Comparison of ENCODE assay signal across 1 cellular context in the genomic region with DNA sequence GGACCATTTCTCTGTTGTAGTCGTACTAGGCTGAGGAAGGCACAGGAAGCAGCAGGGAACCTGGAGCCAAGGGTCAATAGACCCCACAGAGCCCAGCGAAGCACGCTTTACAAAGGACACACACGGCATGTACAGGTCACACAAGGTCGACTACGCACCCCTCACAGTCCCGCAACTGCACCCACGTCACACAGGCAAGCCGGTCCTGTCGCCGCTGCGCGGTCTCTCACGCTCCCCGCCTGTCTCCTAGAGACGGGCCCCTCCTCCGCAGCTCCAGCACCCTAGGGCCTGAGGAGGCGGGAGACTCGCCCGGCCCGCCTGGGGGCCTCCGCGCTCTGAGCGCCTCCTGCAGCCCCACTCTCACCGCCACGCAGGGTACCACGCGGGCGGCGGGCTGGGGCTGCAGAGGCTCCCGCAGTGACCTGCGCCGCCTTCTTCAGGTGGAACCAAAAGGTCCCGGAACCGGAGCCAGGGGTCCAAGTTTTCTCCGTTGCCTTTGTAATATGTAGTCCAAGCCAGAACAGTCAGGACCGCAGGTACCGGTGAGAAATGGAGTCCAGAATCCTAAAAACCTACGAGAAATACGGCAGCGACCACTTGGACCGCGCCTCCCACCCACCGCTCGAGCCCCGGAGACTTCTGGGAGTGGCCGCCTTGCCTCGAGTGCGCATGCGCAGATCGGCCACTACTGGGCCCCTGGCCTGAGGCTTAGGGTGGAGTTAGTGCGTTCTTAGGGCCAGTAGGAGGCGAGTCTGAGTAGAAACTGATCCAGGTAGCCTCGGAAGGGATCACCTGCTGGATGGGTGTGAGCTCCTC.
TF ChIP-seq lines count a peak whose summit lies in the region.

A gene (minus strand): TSS at position 651 of the 816 bp plus-strand sequence. CDS start 8,143 bp downstream, outside the sequence.

TF ChIP-seq in HEK293, 187 proteins besides CTCF, POLR2A, EP300 and RAD21 (continued from another document and continues in another):
- TF ChIP-seq, protein P1, sequence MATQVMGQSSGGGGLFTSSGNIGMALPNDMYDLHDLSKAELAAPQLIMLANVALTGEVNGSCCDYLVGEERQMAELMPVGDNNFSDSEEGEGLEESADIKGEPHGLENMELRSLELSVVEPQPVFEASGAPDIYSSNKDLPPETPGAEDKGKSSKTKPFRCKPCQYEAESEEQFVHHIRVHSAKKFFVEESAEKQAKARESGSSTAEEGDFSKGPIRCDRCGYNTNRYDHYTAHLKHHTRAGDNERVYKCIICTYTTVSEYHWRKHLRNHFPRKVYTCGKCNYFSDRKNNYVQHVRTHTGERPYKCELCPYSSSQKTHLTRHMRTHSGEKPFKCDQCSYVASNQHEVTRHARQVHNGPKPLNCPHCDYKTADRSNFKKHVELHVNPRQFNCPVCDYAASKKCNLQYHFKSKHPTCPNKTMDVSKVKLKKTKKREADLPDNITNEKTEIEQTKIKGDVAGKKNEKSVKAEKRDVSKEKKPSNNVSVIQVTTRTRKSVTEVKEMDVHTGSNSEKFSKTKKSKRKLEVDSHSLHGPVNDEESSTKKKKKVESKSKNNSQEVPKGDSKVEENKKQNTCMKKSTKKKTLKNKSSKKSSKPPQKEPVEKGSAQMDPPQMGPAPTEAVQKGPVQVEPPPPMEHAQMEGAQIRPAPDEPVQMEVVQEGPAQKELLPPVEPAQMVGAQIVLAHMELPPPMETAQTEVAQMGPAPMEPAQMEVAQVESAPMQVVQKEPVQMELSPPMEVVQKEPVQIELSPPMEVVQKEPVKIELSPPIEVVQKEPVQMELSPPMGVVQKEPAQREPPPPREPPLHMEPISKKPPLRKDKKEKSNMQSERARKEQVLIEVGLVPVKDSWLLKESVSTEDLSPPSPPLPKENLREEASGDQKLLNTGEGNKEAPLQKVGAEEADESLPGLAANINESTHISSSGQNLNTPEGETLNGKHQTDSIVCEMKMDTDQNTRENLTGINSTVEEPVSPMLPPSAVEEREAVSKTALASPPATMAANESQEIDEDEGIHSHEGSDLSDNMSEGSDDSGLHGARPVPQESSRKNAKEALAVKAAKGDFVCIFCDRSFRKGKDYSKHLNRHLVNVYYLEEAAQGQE (tag by site-specific recombination; IDR thresholded peaks at IDR 0.05) = 0 out of 2 replicates have a peak, but pooled peaks have one; percentile 3
- TF ChIP-seq ZNF350 (tag by site-specific recombination; IDR thresholded peaks at IDR 0.05) (no peak), SCRT1 (tag by site-specific recombination; IDR thresholded peaks at IDR 0.05; ENCODE audit: borderline replicate concordance) (no peak), ZNF146 (tag by site-specific recombination; IDR thresholded peaks at IDR 0.05) (no peak), ZNF175 (tag by site-specific recombination; IDR thresholded peaks at IDR 0.05) (no peak), ZFP3 (tag by site-specific recombination; IDR thresholded peaks at IDR 0.05; ENCODE audit: low read depth) (no peak), ZFHX2 (tag by site-specific recombination; conservative IDR thresholded peaks at IDR 0.05) (peak; percentile 94), ZNF48 (tag by site-specific recombination; IDR thresholded peaks at IDR 0.05) (no peak), ZNF112 (tag by site-specific recombination; IDR thresholded peaks at IDR 0.05) (no peak), ZNF341 (tag by site-specific recombination; IDR thresholded peaks at IDR 0.05; ENCODE audit: low read depth) (no peak), SCRT2 (tag by site-specific recombination; IDR thresholded peaks at IDR 0.05) (peak; percentile 74), ZFP41 (tag by site-specific recombination; IDR thresholded peaks at IDR 0.05; ENCODE audit: borderline replicate concordance) (no peak), PRDM1 (tag by site-specific recombination; IDR thresholded peaks at IDR 0.05) (no peak), TRIM28 (IDR thresholded peaks at IDR 0.05; ENCODE audit: borderline replicate concordance, low read length) (peak; percentile 35; the same call in 1 of the 2 replicates), ZNF660 (tag by site-specific recombination; IDR thresholded peaks at IDR 0.05) (peak; percentile 91), ZNF155 (tag by site-specific recombination; IDR thresholded peaks at IDR 0.05) (no peak; the same call in 1 of the 2 replicates), ZNF530 (tag by site-specific recombination; IDR thresholded peaks at IDR 0.05; ENCODE audit: low read depth) (no peak), ZNF311 (tag by site-specific recombination; IDR thresholded peaks at IDR 0.05; ENCODE audit: borderline replicate concordance) (no peak), ZNF211 (tag by site-specific recombination; IDR thresholded peaks at IDR 0.05; ENCODE audit: low read depth) (no peak), ZNF549 (tag by site-specific recombination; IDR thresholded peaks at IDR 0.05) (no peak), ZBTB7A (tag by site-specific recombination; IDR thresholded peaks at IDR 0.05; ENCODE audit: low read depth) (peak; percentile 29), MEIS1 (CRISPR knock-in tag; IDR thresholded peaks at IDR 0.05; ENCODE audit: borderline replicate concordance) (no peak), ZNF664 (tag by site-specific recombination; IDR thresholded peaks at IDR 0.05) (no peak), ZNF366 (tag by site-specific recombination; conservative IDR thresholded peaks at IDR 0.05) (no peak), KLF10 (tag by site-specific recombination; IDR thresholded peaks at IDR 0.05) (peak; percentile 65; the same call in 1 of the 2 replicates), GLI2 (tag by site-specific recombination; IDR thresholded peaks at IDR 0.05; ENCODE audit: borderline replicate concordance, low read depth) (no peak), GLIS2 (tag by site-specific recombination; IDR thresholded peaks at IDR 0.05) (peak; percentile 99), ZNF274 (IDR thresholded peaks at IDR 0.05; ENCODE audit: low read length) (no peak), ZNF274 (tag by site-specific recombination; IDR thresholded peaks at IDR 0.05; ENCODE audit: borderline replicate concordance) (no peak), HOXD13 (CRISPR knock-in tag; IDR thresholded peaks at IDR 0.05; ENCODE audit: borderline replicate concordance) (no peak), ZBTB17 (tag by site-specific recombination; IDR thresholded peaks at IDR 0.05) (peak; percentile 50)
- TF ChIP-seq, protein P2, sequence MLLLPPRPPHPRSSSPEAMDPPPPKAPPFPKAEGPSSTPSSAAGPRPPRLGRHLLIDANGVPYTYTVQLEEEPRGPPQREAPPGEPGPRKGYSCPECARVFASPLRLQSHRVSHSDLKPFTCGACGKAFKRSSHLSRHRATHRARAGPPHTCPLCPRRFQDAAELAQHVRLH (tag by site-specific recombination; IDR thresholded peaks at IDR 0.05) = peak; percentile 66
- TF ChIP-seq, protein P3, sequence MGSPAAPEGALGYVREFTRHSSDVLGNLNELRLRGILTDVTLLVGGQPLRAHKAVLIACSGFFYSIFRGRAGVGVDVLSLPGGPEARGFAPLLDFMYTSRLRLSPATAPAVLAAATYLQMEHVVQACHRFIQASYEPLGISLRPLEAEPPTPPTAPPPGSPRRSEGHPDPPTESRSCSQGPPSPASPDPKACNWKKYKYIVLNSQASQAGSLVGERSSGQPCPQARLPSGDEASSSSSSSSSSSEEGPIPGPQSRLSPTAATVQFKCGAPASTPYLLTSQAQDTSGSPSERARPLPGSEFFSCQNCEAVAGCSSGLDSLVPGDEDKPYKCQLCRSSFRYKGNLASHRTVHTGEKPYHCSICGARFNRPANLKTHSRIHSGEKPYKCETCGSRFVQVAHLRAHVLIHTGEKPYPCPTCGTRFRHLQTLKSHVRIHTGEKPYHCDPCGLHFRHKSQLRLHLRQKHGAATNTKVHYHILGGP (tag by site-specific recombination; IDR thresholded peaks at IDR 0.05) = no peak
- TF ChIP-seq, protein P4, sequence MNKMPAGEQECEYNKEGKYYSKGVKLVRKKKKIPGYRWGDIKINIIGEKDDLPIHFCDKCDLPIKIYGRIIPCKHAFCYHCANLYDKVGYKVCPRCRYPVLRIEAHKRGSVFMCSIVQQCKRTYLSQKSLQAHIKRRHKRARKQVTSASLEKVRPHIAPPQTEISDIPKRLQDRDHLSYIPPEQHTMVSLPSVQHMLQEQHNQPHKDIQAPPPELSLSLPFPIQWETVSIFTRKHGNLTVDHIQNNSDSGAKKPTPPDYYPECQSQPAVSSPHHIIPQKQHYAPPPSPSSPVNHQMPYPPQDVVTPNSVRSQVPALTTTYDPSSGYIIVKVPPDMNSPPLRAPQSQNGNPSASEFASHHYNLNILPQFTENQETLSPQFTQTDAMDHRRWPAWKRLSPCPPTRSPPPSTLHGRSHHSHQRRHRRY (tag by site-specific recombination; IDR thresholded peaks at IDR 0.05) = no peak
- TF ChIP-seq, protein P5, sequence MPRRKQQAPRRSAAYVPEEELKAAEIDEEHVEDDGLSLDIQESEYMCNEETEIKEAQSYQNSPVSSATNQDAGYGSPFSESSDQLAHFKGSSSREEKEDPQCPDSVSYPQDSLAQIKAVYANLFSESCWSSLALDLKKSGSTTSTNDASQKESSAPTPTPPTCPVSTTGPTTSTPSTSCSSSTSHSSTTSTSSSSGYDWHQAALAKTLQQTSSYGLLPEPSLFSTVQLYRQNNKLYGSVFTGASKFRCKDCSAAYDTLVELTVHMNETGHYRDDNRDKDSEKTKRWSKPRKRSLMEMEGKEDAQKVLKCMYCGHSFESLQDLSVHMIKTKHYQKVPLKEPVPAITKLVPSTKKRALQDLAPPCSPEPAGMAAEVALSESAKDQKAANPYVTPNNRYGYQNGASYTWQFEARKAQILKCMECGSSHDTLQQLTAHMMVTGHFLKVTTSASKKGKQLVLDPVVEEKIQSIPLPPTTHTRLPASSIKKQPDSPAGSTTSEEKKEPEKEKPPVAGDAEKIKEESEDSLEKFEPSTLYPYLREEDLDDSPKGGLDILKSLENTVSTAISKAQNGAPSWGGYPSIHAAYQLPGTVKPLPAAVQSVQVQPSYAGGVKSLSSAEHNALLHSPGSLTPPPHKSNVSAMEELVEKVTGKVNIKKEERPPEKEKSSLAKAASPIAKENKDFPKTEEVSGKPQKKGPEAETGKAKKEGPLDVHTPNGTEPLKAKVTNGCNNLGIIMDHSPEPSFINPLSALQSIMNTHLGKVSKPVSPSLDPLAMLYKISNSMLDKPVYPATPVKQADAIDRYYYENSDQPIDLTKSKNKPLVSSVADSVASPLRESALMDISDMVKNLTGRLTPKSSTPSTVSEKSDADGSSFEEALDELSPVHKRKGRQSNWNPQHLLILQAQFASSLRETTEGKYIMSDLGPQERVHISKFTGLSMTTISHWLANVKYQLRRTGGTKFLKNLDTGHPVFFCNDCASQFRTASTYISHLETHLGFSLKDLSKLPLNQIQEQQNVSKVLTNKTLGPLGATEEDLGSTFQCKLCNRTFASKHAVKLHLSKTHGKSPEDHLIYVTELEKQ (tag by site-specific recombination; IDR thresholded peaks at IDR 0.05; ENCODE audit: borderline replicate concordance) = no peak
- TF ChIP-seq, protein P6, sequence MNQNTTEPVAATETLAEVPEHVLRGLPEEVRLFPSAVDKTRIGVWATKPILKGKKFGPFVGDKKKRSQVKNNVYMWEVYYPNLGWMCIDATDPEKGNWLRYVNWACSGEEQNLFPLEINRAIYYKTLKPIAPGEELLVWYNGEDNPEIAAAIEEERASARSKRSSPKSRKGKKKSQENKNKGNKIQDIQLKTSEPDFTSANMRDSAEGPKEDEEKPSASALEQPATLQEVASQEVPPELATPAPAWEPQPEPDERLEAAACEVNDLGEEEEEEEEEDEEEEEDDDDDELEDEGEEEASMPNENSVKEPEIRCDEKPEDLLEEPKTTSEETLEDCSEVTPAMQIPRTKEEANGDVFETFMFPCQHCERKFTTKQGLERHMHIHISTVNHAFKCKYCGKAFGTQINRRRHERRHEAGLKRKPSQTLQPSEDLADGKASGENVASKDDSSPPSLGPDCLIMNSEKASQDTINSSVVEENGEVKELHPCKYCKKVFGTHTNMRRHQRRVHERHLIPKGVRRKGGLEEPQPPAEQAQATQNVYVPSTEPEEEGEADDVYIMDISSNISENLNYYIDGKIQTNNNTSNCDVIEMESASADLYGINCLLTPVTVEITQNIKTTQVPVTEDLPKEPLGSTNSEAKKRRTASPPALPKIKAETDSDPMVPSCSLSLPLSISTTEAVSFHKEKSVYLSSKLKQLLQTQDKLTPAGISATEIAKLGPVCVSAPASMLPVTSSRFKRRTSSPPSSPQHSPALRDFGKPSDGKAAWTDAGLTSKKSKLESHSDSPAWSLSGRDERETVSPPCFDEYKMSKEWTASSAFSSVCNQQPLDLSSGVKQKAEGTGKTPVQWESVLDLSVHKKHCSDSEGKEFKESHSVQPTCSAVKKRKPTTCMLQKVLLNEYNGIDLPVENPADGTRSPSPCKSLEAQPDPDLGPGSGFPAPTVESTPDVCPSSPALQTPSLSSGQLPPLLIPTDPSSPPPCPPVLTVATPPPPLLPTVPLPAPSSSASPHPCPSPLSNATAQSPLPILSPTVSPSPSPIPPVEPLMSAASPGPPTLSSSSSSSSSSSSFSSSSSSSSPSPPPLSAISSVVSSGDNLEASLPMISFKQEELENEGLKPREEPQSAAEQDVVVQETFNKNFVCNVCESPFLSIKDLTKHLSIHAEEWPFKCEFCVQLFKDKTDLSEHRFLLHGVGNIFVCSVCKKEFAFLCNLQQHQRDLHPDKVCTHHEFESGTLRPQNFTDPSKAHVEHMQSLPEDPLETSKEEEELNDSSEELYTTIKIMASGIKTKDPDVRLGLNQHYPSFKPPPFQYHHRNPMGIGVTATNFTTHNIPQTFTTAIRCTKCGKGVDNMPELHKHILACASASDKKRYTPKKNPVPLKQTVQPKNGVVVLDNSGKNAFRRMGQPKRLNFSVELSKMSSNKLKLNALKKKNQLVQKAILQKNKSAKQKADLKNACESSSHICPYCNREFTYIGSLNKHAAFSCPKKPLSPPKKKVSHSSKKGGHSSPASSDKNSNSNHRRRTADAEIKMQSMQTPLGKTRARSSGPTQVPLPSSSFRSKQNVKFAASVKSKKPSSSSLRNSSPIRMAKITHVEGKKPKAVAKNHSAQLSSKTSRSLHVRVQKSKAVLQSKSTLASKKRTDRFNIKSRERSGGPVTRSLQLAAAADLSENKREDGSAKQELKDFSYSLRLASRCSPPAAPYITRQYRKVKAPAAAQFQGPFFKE (tag by site-specific recombination; IDR thresholded peaks at IDR 0.05; ENCODE audit: borderline replicate concordance) = no peak
